Comparison of ENCODE assay signal across 1 cellular context in genomic region chr7:90717286-90718060, GRCh38.
TF ChIP-seq lines count a peak whose summit lies in the region.

No MANE protein-coding gene starts in this region.

TF ChIP-seq in WTC11, 78 proteins besides CTCF, POLR2A, EP300 and RAD21 (continued from another document):
- TF ChIP-seq ZSCAN18 (CRISPR knock-in tag; IDR thresholded peaks at IDR 0.05) (no peak), FOXP4 (CRISPR knock-in tag; IDR thresholded peaks at IDR 0.05) (no peak), AR (CRISPR knock-in tag; IDR thresholded peaks at IDR 0.05) (no peak), MYBL2 (CRISPR knock-in tag; IDR thresholded peaks at IDR 0.05) (no peak), GABPB1 (CRISPR knock-in tag; IDR thresholded peaks at IDR 0.05) (no peak), MXD4 (CRISPR knock-in tag; IDR thresholded peaks at IDR 0.05; ENCODE audit: borderline replicate concordance) (no peak), IRF2 (CRISPR knock-in tag; IDR thresholded peaks at IDR 0.05; ENCODE audit: borderline replicate concordance, low read depth) (no peak), PRDM15 (CRISPR knock-in tag; IDR thresholded peaks at IDR 0.05) (no peak), E2F5 (CRISPR knock-in tag; IDR thresholded peaks at IDR 0.05) (no peak)
TF ChIP-seq in WTC11: peak in this region for 0.
